ENCODE assay signal across 24 cellular contexts in the genomic region with DNA sequence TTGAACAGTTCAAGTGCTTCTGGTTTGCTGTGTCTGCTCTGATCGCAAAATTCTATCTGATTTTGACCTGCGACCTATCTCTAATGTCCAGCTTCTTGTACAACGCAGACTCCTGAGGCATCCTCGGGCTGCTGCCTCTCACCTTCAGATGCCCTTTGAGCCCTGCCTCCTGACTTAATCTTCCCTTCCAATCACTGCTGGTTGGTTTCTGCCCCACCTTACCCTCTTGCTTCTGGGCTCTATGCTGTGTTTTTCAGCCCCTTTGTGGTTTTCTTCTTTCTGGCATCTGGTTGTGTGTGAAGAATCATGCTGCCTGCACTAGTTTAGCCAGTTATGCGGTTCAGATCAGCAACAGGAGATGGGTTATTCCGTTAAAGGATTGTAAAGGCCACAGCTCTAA.
DNase-seq lines count a peak whose midpoint lies in the region; ATAC-seq lines count a peak whose summit lies in the region.
"Had no signal": no experiment of that assay in that cellular context is flagged by ENCODE, and none has a peak within 500 bp of the region (broad histone marks: within the 10 kb centered on the region; RNA-seq: fewer than 3 reads in every experiment).

No MANE protein-coding gene starts in this region.

- no peak overlapping the region for H3K4me3 Mint-ChIP-seq in activated T-cell treated with anti-CD3 and anti-CD28 coated beads, Interleukin-2, amount 50 U/mL, for 4 hours
- peak overlapping the region; percentile 56 for H3K4me3 Mint-ChIP-seq in activated naive CD8-positive, alpha-beta T cell treated with anti-CD3 and anti-CD28 coated beads for 36 hours
- H3K4me3 Mint-ChIP-seq: CD14-positive monocyte, HFFc6 had no signal

- H3K9me3 Mint-ChIP-seq in activated T-cell treated with anti-CD3 and anti-CD28 coated beads, Interleukin-2, amount 50 U/mL, for 4 hours, result no peaks in the 10 kb centered on the region
- peaks cover 2% of the 10 kb centered on the region for H3K9me3 Mint-ChIP-seq in activated naive CD8-positive, alpha-beta T cell treated with anti-CD3 and anti-CD28 coated beads for 36 hours
- H3K9me3 Mint-ChIP-seq: HFFc6 had no signal

- H3K9me3 ChIP-seq in KOPT-K1 (ENCODE audit: insufficient read depth, low read length, poor library complexity, severe bottlenecking), result no peaks in the 10 kb centered on the region

- no peaks in the 10 kb centered on the region for H3K27me3 Mint-ChIP-seq in activated T-cell treated with anti-CD3 and anti-CD28 coated beads, Interleukin-2, amount 50 U/mL, for 4 hours (ENCODE audit: low read depth)
- H3K27me3 Mint-ChIP-seq in activated naive CD8-positive, alpha-beta T cell treated with anti-CD3 and anti-CD28 coated beads for 36 hours, result no peaks in the 10 kb centered on the region

- peaks cover 20% of the 10 kb centered on the region for H3K4me1 Mint-ChIP-seq in activated T-cell treated with anti-CD3 and anti-CD28 coated beads, Interleukin-2, amount 50 U/mL, for 4 hours (ENCODE audit: low read depth)
- peaks cover 78% of the 10 kb centered on the region for H3K4me1 Mint-ChIP-seq in activated naive CD8-positive, alpha-beta T cell treated with anti-CD3 and anti-CD28 coated beads for 36 hours
- H3K4me1 Mint-ChIP-seq: CD14-positive monocyte had no signal

- DNase-seq in activated T-cell treated with anti-CD3 and anti-CD28 coated beads, Interleukin-2, amount 50 U/mL, for 4 hours, result no peak
- DNase-seq in activated T-cell treated with anti-CD3 and anti-CD28 coated beads for 4 hours, result no peak
- DNase-seq in activated naive CD8-positive, alpha-beta T cell treated with anti-CD3 and anti-CD28 coated beads for 36 hours, result peak; percentile 8
- no peak for DNase-seq in stimulated activated naive CD8-positive, alpha-beta T cell treated with anti-CD3 and anti-CD28 coated beads, Interleukin-15, Interleukin-2, amounts not matched to agents 100 U/mL and 50 U/mL, for 24 hours
- no peak for DNase-seq in NCI-H345 treated with DMSO at 0.1 percent for 48 hours (lab: John Stamatoyannopoulos, UW; ENCODE audit: unreplicated experiment)
- no peak for DNase-seq in SK-N-DZ (ENCODE audit: low spot score)
- DNase-seq: 8988T, COR-L47, GDM1, HFFc6, IMR-90, Kasumi-1, MM.1S, NCI-H1092, NCI-H1436 treated with DMSO at 0.1 percent for 48 hours, NCI-H2029 treated with DMSO at 0.1 percent for 48 hours, NCI-H2171 treated with DMSO at 0.1 percent for 48 hours, NCI-H446 treated with DMSO at 0.1 percent for 48 hours, NCI-H69, OCI-M1, Right ventricle myocardium superior had no signal

- H3K27ac ChIP-seq in KOPT-K1 (ENCODE audit: low read depth, low read length, poor library complexity, severe bottlenecking), result peak overlapping the region; percentile 69

- no peaks in the 10 kb centered on the region for H3K36me3 Mint-ChIP-seq in activated T-cell treated with anti-CD3 and anti-CD28 coated beads, Interleukin-2, amount 50 U/mL, for 4 hours (ENCODE audit: insufficient read depth)
- H3K36me3 Mint-ChIP-seq in activated naive CD8-positive, alpha-beta T cell treated with anti-CD3 and anti-CD28 coated beads for 36 hours, result peaks cover 21% of the 10 kb centered on the region
- H3K36me3 Mint-ChIP-seq: CD14-positive monocyte had no signal

- peak overlapping the region; percentile 75 for H3K27ac Mint-ChIP-seq in activated naive CD8-positive, alpha-beta T cell treated with anti-CD3 and anti-CD28 coated beads for 36 hours
- H3K27ac Mint-ChIP-seq: CD14-positive monocyte had no signal

- no peaks in the 10 kb centered on the region for H3K36me3 ChIP-seq in KOPT-K1 (ENCODE audit: insufficient read depth, low read length)

- ATAC-seq in activated T-cell treated with anti-CD3 and anti-CD28 coated beads, Interleukin-2, amount 50 U/mL, for 4 hours, result peak; percentile 38 to 46
- ATAC-seq in stimulated activated naive CD8-positive, alpha-beta T cell treated with anti-CD3 and anti-CD28 coated beads, Interleukin-15, Interleukin-2, amounts not matched to agents 100 U/mL and 50 U/mL, for 24 hours, result peak; percentile 65
- no peak for ATAC-seq in HG03442 (IDR thresholded peaks at IDR 0.05; ENCODE audit: unreplicated experiment)
